11 cellular contexts compared by ENCODE assay signal in the genomic region with DNA sequence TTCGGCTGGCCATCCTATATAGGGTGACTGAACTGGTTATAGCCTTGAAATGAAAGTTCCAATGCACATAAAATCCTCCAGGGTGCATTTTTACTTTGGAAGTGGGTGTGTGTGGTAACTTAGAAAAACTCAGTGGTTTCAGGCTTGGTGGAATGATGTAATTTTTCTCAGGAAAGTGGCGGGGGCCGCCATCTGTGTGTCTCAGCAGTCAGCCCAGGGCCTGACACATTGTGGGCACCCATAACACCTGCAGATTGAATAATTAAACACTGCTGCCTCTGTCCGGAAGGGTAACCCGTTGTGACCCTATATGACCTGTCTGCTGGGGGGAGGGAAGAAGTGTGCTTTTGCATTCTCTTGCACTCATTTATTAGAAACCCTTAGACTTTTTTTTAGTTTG. TPM values are rescaled to one million over a fixed set of nuclear protein-coding genes. Genes with fewer than 3 reads are reported as not detected.
DNase-seq lines count a peak whose midpoint lies in the region; ATAC-seq and TF ChIP-seq lines count a peak whose summit lies in the region.
"Had no signal": no experiment of that assay in that cellular context is flagged by ENCODE, and none has a peak within 500 bp of the region (broad histone marks: within the 10 kb centered on the region; RNA-seq: fewer than 3 reads in every experiment).

No MANE protein-coding gene starts in this region.

- no peaks in the 10 kb centered on the region for H3K27me3 ChIP-seq in OCI-LY1 (ENCODE audit: insufficient read depth, low read length)

- ATAC-seq in GM19463 (IDR thresholded peaks at IDR 0.05; ENCODE audit: unreplicated experiment) (peak; percentile 24), HG02938 (IDR thresholded peaks at IDR 0.05; ENCODE audit: unreplicated experiment) (no peak), Right ventricle myocardium superior (ENCODE audit: poor library complexity) (no peak)

- no peaks in the 10 kb centered on the region for H3K79me2 ChIP-seq in OCI-LY1 (ENCODE audit: insufficient read depth, low read length)

- no peak overlapping the region for H3K9ac ChIP-seq in OCI-LY1 (ENCODE audit: low read length)

- H3K27ac ChIP-seq in OCI-LY1 (ENCODE audit: low read depth, low read length, poor library complexity, severe bottlenecking): peak overlapping the region; percentile 34
- H3K27ac ChIP-seq: thoracic aorta, VCaP had no signal

- H3K27ac Mint-ChIP-seq in activated naive CD8-positive, alpha-beta T cell: peak overlapping the region; percentile 88

- TF ChIP-seq CTCF in OCI-LY1 (IDR thresholded peaks at IDR 0.05; ENCODE audit: low read length): no peak

- H3K9me3 ChIP-seq in OCI-LY1 (ENCODE audit: low read length): no peaks in the 10 kb centered on the region
- H3K9me3 ChIP-seq: thoracic aorta had no signal

- H4K20me1 ChIP-seq in OCI-LY1 (ENCODE audit: insufficient read depth, low read length): no peaks in the 10 kb centered on the region

- H2AFZ ChIP-seq in OCI-LY1 (ENCODE audit: low read length): no peak overlapping the region

- H3K36me3 Mint-ChIP-seq in activated naive CD8-positive, alpha-beta T cell: no peaks in the 10 kb centered on the region

- no peaks in the 10 kb centered on the region for H3F3A ChIP-seq in OCI-LY1 (ENCODE audit: insufficient read depth, low read length)

- H3K9me3 Mint-ChIP-seq in activated naive CD8-positive, alpha-beta T cell (ENCODE audit: low read depth): no peaks in the 10 kb centered on the region

- peaks cover 52% of the 10 kb centered on the region for H3K4me1 Mint-ChIP-seq in activated naive CD8-positive, alpha-beta T cell (ENCODE audit: low read depth)

- no peaks in the 10 kb centered on the region for H3K27me3 Mint-ChIP-seq in activated naive CD8-positive, alpha-beta T cell

- no peaks in the 10 kb centered on the region for H3K9me2 ChIP-seq in OCI-LY1 (ENCODE audit: low read depth, low read length)

- intact Hi-C loops in Right ventricle myocardium superior (cut with DNase I): no loop called here

- peak overlapping the region; percentile 28; the same call in 1 of the 2 replicates for H3K4me2 ChIP-seq in OCI-LY1 (ENCODE audit: low read length)

- no peaks in the 10 kb centered on the region for H3K36me3 ChIP-seq in OCI-LY1 (ENCODE audit: insufficient read depth, low read length)
- H3K36me3 ChIP-seq: thoracic aorta had no signal

- peak; percentile 63 to 74 for DNase-seq in stimulated activated CD4-positive, alpha-beta T cell treated with anti-CD3 and anti-CD28 coated beads, Interleukin-4, amount 100 ng/mL, for 48 hours (ENCODE audit: low read depth in 2 of 2)
- DNase-seq in GM19240 (ENCODE audit: insufficient read length, low spot score) (no peak), DMS114 treated with DMSO at 0.1 percent for 48 hours (lab: John Stamatoyannopoulos, UW; ENCODE audit: unreplicated experiment) (no peak), Right ventricle myocardium superior (no peak)

- H3K4me1 ChIP-seq in OCI-LY1 (ENCODE audit: insufficient read depth, low read length, severe bottlenecking): peaks cover 31% of the 10 kb centered on the region

- peak overlapping the region; percentile 75 for H3K4me3 Mint-ChIP-seq in activated naive CD8-positive, alpha-beta T cell

- no peak overlapping the region for H3K4me3 ChIP-seq in OCI-LY1 (ENCODE audit: low read depth, low read length, poor library complexity, severe bottlenecking)
- H3K4me3 ChIP-seq: thoracic aorta had no signal

RNA-seq across cellular contexts. Expression of a gene that starts 2.2 kb away (rescaled TPM):
- 3.3 TPM for total RNA-seq in Right ventricle myocardium superior

RNA-seq across cellular contexts. Expression of a gene that starts 33.9 kb away (rescaled TPM):
- total RNA-seq in Right ventricle myocardium superior: not detected
- total RNA-seq: HT-29, thoracic aorta had no signal

RNA-seq across cellular contexts. Expression of a gene that starts 40.6 kb away (rescaled TPM):
- 0.13 TPM for total RNA-seq in Right ventricle myocardium superior
- total RNA-seq: HT-29, thoracic aorta had no signal

RNA-seq across cellular contexts. Expression of a gene that starts 47.3 kb away (rescaled TPM):
- 95.4 TPM for total RNA-seq in Right ventricle myocardium superior

RNA-seq across cellular contexts. Expression of a gene that starts 47.3 kb away (rescaled TPM):
- total RNA-seq in Right ventricle myocardium superior: 31.4 TPM

Comparison
In these comparisons a context has a peak if more than half of its experiments do, and no peak if none do; other contexts are left out.
1. DNase-seq: peak in stimulated activated CD4-positive, alpha-beta T cell treated with anti-CD3 and anti-CD28 coated beads, Interleukin-4, amount 100 ng/mL, for 48 hours (2 of 2); none in GM19240 (single experiment), DMS114 treated with DMSO at 0.1 percent for 48 hours (single experiment) and Right ventricle myocardium superior (single experiment).